1 cellular context compared by ENCODE assay signal in genomic region chr15:88375234-88375926, GRCh38.
TF ChIP-seq lines count a peak whose summit lies in the region.

No MANE protein-coding gene starts in this region.

TF ChIP-seq in SK-N-SH treated with all-trans-retinoic acid at 6 μM for 48 hours, 23 proteins besides CTCF, POLR2A, EP300 and RAD21 (continued from another document):
- TF ChIP-seq, protein P1, sequence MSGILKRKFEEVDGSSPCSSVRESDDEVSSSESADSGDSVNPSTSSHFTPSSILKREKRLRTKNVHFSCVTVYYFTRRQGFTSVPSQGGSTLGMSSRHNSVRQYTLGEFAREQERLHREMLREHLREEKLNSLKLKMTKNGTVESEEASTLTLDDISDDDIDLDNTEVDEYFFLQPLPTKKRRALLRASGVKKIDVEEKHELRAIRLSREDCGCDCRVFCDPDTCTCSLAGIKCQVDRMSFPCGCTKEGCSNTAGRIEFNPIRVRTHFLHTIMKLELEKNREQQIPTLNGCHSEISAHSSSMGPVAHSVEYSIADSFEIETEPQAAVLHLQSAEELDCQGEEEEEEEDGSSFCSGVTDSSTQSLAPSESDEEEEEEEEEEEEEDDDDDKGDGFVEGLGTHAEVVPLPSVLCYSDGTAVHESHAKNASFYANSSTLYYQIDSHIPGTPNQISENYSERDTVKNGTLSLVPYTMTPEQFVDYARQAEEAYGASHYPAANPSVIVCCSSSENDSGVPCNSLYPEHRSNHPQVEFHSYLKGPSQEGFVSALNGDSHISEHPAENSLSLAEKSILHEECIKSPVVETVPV (CRISPR knock-in tag; IDR thresholded peaks at IDR 0.05), result no peak
- TF ChIP-seq ZNF8 (CRISPR knock-in tag; IDR thresholded peaks at IDR 0.05) (no peak), PPARA (CRISPR knock-in tag; IDR thresholded peaks at IDR 0.05; ENCODE audit: borderline replicate concordance) (no peak), CSDC2 (CRISPR knock-in tag; IDR thresholded peaks at IDR 0.05) (no peak), BACH2 (CRISPR knock-in tag; IDR thresholded peaks at IDR 0.05; ENCODE audit: borderline replicate concordance) (no peak)
- TF ChIP-seq, protein P2, sequence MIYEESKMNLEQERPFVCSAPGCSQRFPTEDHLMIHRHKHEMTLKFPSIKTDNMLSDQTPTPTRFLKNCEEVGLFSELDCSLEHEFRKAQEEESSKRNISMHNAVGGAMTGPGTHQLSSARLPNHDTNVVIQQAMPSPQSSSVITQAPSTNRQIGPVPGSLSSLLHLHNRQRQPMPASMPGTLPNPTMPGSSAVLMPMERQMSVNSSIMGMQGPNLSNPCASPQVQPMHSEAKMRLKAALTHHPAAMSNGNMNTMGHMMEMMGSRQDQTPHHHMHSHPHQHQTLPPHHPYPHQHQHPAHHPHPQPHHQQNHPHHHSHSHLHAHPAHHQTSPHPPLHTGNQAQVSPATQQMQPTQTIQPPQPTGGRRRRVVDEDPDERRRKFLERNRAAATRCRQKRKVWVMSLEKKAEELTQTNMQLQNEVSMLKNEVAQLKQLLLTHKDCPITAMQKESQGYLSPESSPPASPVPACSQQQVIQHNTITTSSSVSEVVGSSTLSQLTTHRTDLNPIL (CRISPR knock-in tag; IDR thresholded peaks at IDR 0.05; ENCODE audit: low read depth), result no peak
TF ChIP-seq in SK-N-SH treated with all-trans-retinoic acid at 6 μM for 48 hours: peak in this region for 0.
